Comparison of ENCODE assay signal across 2 cellular contexts in the genomic region with DNA sequence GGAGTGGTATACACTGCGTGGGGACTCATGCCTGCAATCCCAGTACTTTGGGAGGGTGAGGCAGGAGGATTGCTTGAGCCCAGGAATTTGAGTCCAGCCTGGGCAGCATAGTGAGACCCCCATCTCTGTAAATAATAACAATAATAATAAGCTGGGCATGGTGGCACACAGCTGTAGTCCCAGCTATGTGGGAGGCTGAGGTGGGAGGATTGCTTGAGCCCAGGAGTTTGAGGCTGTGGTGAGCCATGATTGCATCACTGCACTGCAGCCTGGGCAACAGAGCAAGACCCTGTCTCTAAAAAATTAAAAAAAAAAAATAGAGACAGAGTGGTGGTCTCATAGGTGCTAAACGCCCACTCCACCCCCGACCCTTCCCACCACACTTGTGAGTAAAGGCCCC. TPM values are rescaled to one million over a fixed set of nuclear protein-coding genes. Genes with fewer than 3 reads are reported as not detected.
"Had no signal": no experiment of that assay in that cellular context is flagged by ENCODE, and none has a peak within 500 bp of the region (broad histone marks: within the 10 kb centered on the region; RNA-seq: fewer than 3 reads in every experiment).

No MANE protein-coding gene starts in this region.

RNA-seq across cellular contexts. Expression of a gene that starts 28.0 kb away (rescaled TPM):
- total RNA-seq: HT1080, IMR-90 had no signal
- polyA plus RNA-seq: IMR-90 had no signal
